In genomic region chr10:131424053-131424452, GRCh38 we compare ENCODE assay signal across 25 cellular contexts.
"Had no signal": no experiment of that assay in that cellular context is flagged by ENCODE, and none has a peak within 500 bp of the region (broad histone marks: within the 10 kb centered on the region; RNA-seq: fewer than 3 reads in every experiment).

No MANE protein-coding gene starts in this region.

- H3K9me3 Mint-ChIP-seq: mesothelial cell of epicardium, natural killer cell had no signal

- H3K27ac Mint-ChIP-seq: mesothelial cell of epicardium; naive B cell; natural killer cell; progenitor cell of endocrine pancreas; stimulated activated naive B cell treated with anti-CD40 and anti-IgM and Interleukin-4, amounts not matched to agents 10 μg/mL and 1 μg/mL and 100 μg/mL, for 72 hours had no signal

- H3K4me3 Mint-ChIP-seq: mesothelial cell of epicardium; natural killer cell; stimulated activated naive B cell treated with anti-CD40 and anti-IgM and Interleukin-4, amounts not matched to agents 10 μg/mL and 1 μg/mL and 100 μg/mL, for 72 hours had no signal

- H3K36me3 ChIP-seq: left lung, right atrium auricular region, right lobe of liver, stomach, thyroid gland, transverse colon, upper lobe of left lung had no signal

- H3K9ac ChIP-seq: parathyroid adenoma had no signal

- H3K27me3 ChIP-seq: right atrium auricular region, right lobe of liver, testis, thyroid gland, transverse colon, upper lobe of left lung had no signal

- ATAC-seq: left colon; left lung; natural killer cell; right lobe of liver; stimulated activated naive B cell treated with anti-CD40 and anti-IgM and Interleukin-4, amounts not matched to agents 10 μg/mL and 1 μg/mL and 100 μg/mL, for 72 hours; stimulated activated naive CD8-positive, alpha-beta T cell treated with anti-CD3 and anti-CD28 coated beads, Interleukin-15, Interleukin-2, amounts not matched to agents 100 U/mL and 50 U/mL, for 24 hours had no signal

- H3K4me2 ChIP-seq: smooth muscle cell had no signal

- H3K4me1 ChIP-seq: left lung, parathyroid adenoma, right atrium auricular region, right lobe of liver, stomach, thyroid gland, upper lobe of left lung had no signal

- H3K36me3 Mint-ChIP-seq: mesothelial cell of epicardium; natural killer cell; stimulated activated naive B cell treated with anti-CD40 and anti-IgM and Interleukin-4, amounts not matched to agents 10 μg/mL and 1 μg/mL and 100 μg/mL, for 72 hours had no signal

- DNase-seq: head of caudate nucleus; hippocampal formation; left colon; mesendoderm; naive B cell; natural killer cell; right lobe of liver; stimulated activated CD4-positive, alpha-beta T cell treated with anti-CD3 and anti-CD28 coated beads, Interleukin-12 subunit alpha, Interleukin-12 subunit beta, amount 100 ng/mL, for 4 hours; stimulated activated CD4-positive, alpha-beta T cell treated with anti-CD3 and anti-CD28 coated beads, Interleukin-15, amount 100 ng/mL, for 24 hours; stimulated activated CD4-positive, alpha-beta T cell treated with anti-CD3 and anti-CD28 coated beads, Interleukin-2, amount 100 ng/mL, for 24 hours; stimulated activated CD4-positive, alpha-beta T cell treated with anti-CD3 and anti-CD28 coated beads, Interleukin-4, amount 100 ng/mL, for 1 hour; stimulated activated naive B cell treated with anti-CD40 and anti-IgM and Interleukin-4, amounts not matched to agents 10 μg/mL and 1 μg/mL and 100 μg/mL, for 72 hours; stimulated activated naive CD8-positive, alpha-beta T cell treated with anti-CD3 and anti-CD28 coated beads, Interleukin-15, Interleukin-2, amounts not matched to agents 100 U/mL and 50 U/mL, for 24 hours; stomach; testis; thyroid gland; transverse colon; upper lobe of left lung had no signal

- H3K4me3 ChIP-seq: left lung, lung, right atrium auricular region, right lobe of liver, smooth muscle cell, stomach, testis, thyroid gland, transverse colon, upper lobe of left lung had no signal

- H3K4me1 Mint-ChIP-seq: naive B cell; natural killer cell; stimulated activated naive B cell treated with anti-CD40 and anti-IgM and Interleukin-4, amounts not matched to agents 10 μg/mL and 1 μg/mL and 100 μg/mL, for 72 hours had no signal

- H3K9me3 ChIP-seq: left lung, right atrium auricular region, right lobe of liver, stomach, testis, thyroid gland, transverse colon, upper lobe of left lung had no signal

- H3K27ac ChIP-seq: left lung, parathyroid adenoma, right atrium auricular region, right lobe of liver, stomach, testis, thyroid gland, transverse colon, upper lobe of left lung had no signal
